In genomic region chr22:39287076-39287743, GRCh38 we compare ENCODE assay signal across 12 cellular contexts. TPM values are rescaled to one million over a fixed set of nuclear protein-coding genes. Genes with fewer than 3 reads are reported as not detected.
DNase-seq lines count a peak whose midpoint lies in the region; ATAC-seq, FAIRE-seq and TF ChIP-seq lines count a peak whose summit lies in the region.
"Had no signal": no experiment of that assay in that cellular context is flagged by ENCODE, and none has a peak within 500 bp of the region (broad histone marks: within the 10 kb centered on the region; RNA-seq: fewer than 3 reads in every experiment).

No MANE protein-coding gene starts in this region.

- peak; percentile 47 for DNase-seq in GM18507 (ENCODE audit: extremely low spot score, insufficient read length, low read depth)
- DNase-seq in NOMO-1 treated with DMSO at 0.1 percent for 48 hours (lab: John Stamatoyannopoulos, UW; ENCODE audit: unreplicated experiment) = peak; percentile 92
- DNase-seq in spleen = peak; percentile 87
- DNase-seq in LoVo (ENCODE audit: low spot score) = no peak
- DNase-seq in NCI-H2081 (lab: John Stamatoyannopoulos, UW) = no peak
- no peak for DNase-seq in hepatic stellate cell (ENCODE audit: low spot score)
- DNase-seq: activated CD4-positive, alpha-beta T cell treated with anti-CD3 and anti-CD28 coated beads for 1 hour; NCI-H1092 treated with DMSO at 0.1 percent for 48 hours had no signal

- intact Hi-C loops in spleen (cut with DNase I; ENCODE audit: low total_unique reads) = no loop called here

- no peak for TF ChIP-seq EP300 in gastroesophageal sphincter (IDR thresholded peaks at IDR 0.05)

- no peaks in the 10 kb centered on the region for H3K36me3 ChIP-seq in gastroesophageal sphincter
- no peaks in the 10 kb centered on the region for H3K36me3 ChIP-seq in spleen

- TF ChIP-seq POLR2A in gastroesophageal sphincter (IDR thresholded peaks at IDR 0.05) = no peak
- TF ChIP-seq POLR2A in spleen (IDR thresholded peaks at IDR 0.05) = no peak

- no peak overlapping the region for H3K4me3 ChIP-seq in gastroesophageal sphincter
- H3K4me3 ChIP-seq in spleen = peak overlapping the region in 1 of 8 donors; percentile 8

- H3K27ac ChIP-seq in gastroesophageal sphincter (peak overlapping the region in 1 of 4 donors; percentile 35), spleen (peak overlapping the region in 6 of 8 donors; percentile 24 to 77 (median 66))
- H3K27ac ChIP-seq: epithelial cell of prostate had no signal

- H3K27me3 ChIP-seq in gastroesophageal sphincter = no peaks in the 10 kb centered on the region
- no peaks in the 10 kb centered on the region for H3K27me3 ChIP-seq in spleen (replicated peaks in 1 of 7)

- peak; percentile 88 for FAIRE-seq in GM18507 (lab: Jason Lieb, UNC)
- FAIRE-seq: G401.6, RCC 7860 had no signal

- H3K4me1 ChIP-seq in gastroesophageal sphincter = peaks cover 0 to 44% (median 25%) of the 10 kb centered on the region in 3 donors
- H3K4me1 ChIP-seq in spleen = peaks cover 30 to 69% (median 49%) of the 10 kb centered on the region in 6 donors

- WGBS in gastroesophageal sphincter (ENCODE audit: low coverage in 1 of 2), 2 donors = 53 to 63% methylated on average over 2 to 6 of the region's 8 CpGs
- 19 to 29% (median 22%) methylated on average over 8 of the region's 8 CpGs for WGBS in spleen, 5 donors

- H3K9me3 ChIP-seq in gastroesophageal sphincter (peaks cover 0 to 8% (median 0%) of the 10 kb centered on the region in 3 donors), spleen (peaks cover 0 to 9% (median 7%) of the 10 kb centered on the region in 8 donors)

- ATAC-seq in gastroesophageal sphincter = peak; percentile 7

- TF ChIP-seq CTCF in gastroesophageal sphincter (IDR thresholded peaks at IDR 0.05) = no peak
- no peak for TF ChIP-seq CTCF in spleen (IDR thresholded peaks at IDR 0.05 in 8 of 11, conservative IDR thresholded peaks at IDR 0.05 in 3 of 11)

RNA-seq across cellular contexts. Expression of gene RPL3, which starts 32.2 kb away (rescaled TPM):
- total RNA-seq in gastroesophageal sphincter (1,000 to 10,000 TPM; 1,539 to 2,425 (median 1,793) TPM), spleen (1,000 to 10,000 TPM; 1,607 to 2,098 (median 1,685) TPM)
- 1,000 to 10,000 TPM; 4,418 to 6,240 (median 4,821) TPM for polyA plus RNA-seq in spleen

RNA-seq across cellular contexts. Expression of gene PDGFB, which starts 42.4 kb away (rescaled TPM):
- 10 to 100 TPM in 3 of 4 donors, 1 to 10 TPM in 1; 7.1 to 27.9 (median 15.1) TPM for total RNA-seq in gastroesophageal sphincter
- 10 to 100 TPM in 2 of 7 donors, 1 to 10 TPM in 5; 2.4 to 20.5 (median 9.3) TPM for total RNA-seq in spleen
- 1 to 10 TPM; 1.7 to 8.2 (median 2.0) TPM for polyA plus RNA-seq in spleen

Comparison
In these comparisons a context has a peak if more than half of its experiments do, and no peak if none do; other contexts are left out.
1. DNase-seq: peak in GM18507 (single experiment), NOMO-1 treated with DMSO at 0.1 percent for 48 hours (single experiment) and spleen (single experiment); none in LoVo (single experiment), NCI-H2081 (0 of 2) and hepatic stellate cell (single experiment).